Comparison of ENCODE assay signal across 29 cellular contexts in the genomic region with DNA sequence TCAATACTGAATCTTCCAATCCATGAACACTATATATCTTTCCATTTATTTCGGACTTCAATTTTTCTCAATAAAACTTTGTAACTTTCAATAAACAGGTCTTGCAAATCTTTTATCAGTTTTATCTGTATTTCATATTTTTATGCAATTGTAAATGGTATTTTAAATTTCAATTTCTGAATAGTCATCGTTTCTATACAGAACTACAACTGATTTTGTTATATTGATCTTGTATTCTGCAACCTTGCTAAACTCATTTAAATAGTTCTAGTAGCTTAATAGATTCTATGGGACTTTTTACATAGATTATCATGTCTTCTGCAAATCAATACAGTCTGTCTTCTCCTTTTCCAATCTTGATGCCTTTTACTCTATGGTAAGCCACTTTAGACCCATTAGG.
"Had no signal": no experiment of that assay in that cellular context is flagged by ENCODE, and none has a peak within 500 bp of the region (broad histone marks: within the 10 kb centered on the region; RNA-seq: fewer than 3 reads in every experiment).

No MANE protein-coding gene starts in this region.

- H3K4me1 ChIP-seq: parathyroid adenoma, psoas muscle, uterus had no signal

- H3K27me3 Mint-ChIP-seq: naive B cell; stimulated activated memory B cell treated with anti-CD40 and anti-IgM and Interleukin-4, amounts not matched to agents 10 μg/mL and 1 μg/mL and 100 μg/mL, for 72 hours; stimulated activated naive CD8-positive, alpha-beta T cell treated with anti-CD3 and anti-CD28 coated beads, Interleukin-15, Interleukin-2, amounts not matched to agents 100 ng/mL and 50 ng/mL, for 24 hours had no signal

- H3K9me3 Mint-ChIP-seq: naive B cell; nephron; stimulated activated memory B cell treated with anti-CD40 and anti-IgM and Interleukin-4, amounts not matched to agents 10 μg/mL and 1 μg/mL and 100 μg/mL, for 72 hours; stimulated activated naive CD8-positive, alpha-beta T cell treated with anti-CD3 and anti-CD28 coated beads, Interleukin-15, Interleukin-2, amounts not matched to agents 100 ng/mL and 50 ng/mL, for 24 hours had no signal

- H3K36me3 ChIP-seq: uterus had no signal

- ATAC-seq: left colon; left ventricle myocardium superior; psoas muscle; sciatic nerve; stimulated activated memory B cell treated with anti-CD40 and anti-IgM and Interleukin-4, amounts not matched to agents 10 μg/mL and 1 μg/mL and 100 μg/mL, for 72 hours had no signal

- DNase-seq: cortex of kidney; dorsolateral prefrontal cortex; effector CD8-positive, alpha-beta T cell; esophagus squamous epithelium; foreskin fibroblast; head of caudate nucleus; left colon; left ventricle myocardium superior; mesendoderm; naive B cell; occipital lobe; psoas muscle; retina; spleen; stimulated activated CD4-positive, alpha-beta T cell treated with anti-CD3 and anti-CD28 coated beads, Interleukin-15, amount 100 ng/mL, for 24 hours; stimulated activated CD4-positive, alpha-beta T cell treated with anti-CD3 and anti-CD28 coated beads, Interleukin-1b, Interleukin-23, amount 100 ng/mL, for 48 hours; stimulated activated CD4-positive, alpha-beta T cell treated with anti-CD3 and anti-CD28 coated beads, Interleukin-4, amount 100 ng/mL, for 24 hours; tibial artery; upper lobe of left lung; uterus had no signal

- H3K27ac ChIP-seq: dorsolateral prefrontal cortex, epithelial cell of prostate, esophagus squamous epithelium, hepatocyte, parathyroid adenoma, psoas muscle, spleen, tibial artery, upper lobe of left lung, uterus had no signal

- H3K9me3 ChIP-seq: esophagus squamous epithelium, psoas muscle, spleen, tibial artery, upper lobe of left lung, uterus had no signal

- H3K27me3 ChIP-seq: dorsolateral prefrontal cortex, esophagus squamous epithelium, hepatocyte, spleen, tibial artery, upper lobe of left lung, uterus had no signal

- H3K4me3 ChIP-seq: dorsolateral prefrontal cortex, esophagus squamous epithelium, hepatocyte, lung, psoas muscle, spleen, tibial artery, upper lobe of left lung, uterus had no signal

- FAIRE-seq: endometrium had no signal

- H3K27ac Mint-ChIP-seq: nephron; stimulated activated memory B cell treated with anti-CD40 and anti-IgM and Interleukin-4, amounts not matched to agents 10 μg/mL and 1 μg/mL and 100 μg/mL, for 72 hours; stimulated activated naive CD8-positive, alpha-beta T cell treated with anti-CD3 and anti-CD28 coated beads, Interleukin-15, Interleukin-2, amounts not matched to agents 100 ng/mL and 50 ng/mL, for 24 hours had no signal

- H3K4me3 Mint-ChIP-seq: naive B cell; nephron; stimulated activated memory B cell treated with anti-CD40 and anti-IgM and Interleukin-4, amounts not matched to agents 10 μg/mL and 1 μg/mL and 100 μg/mL, for 72 hours; stimulated activated naive CD8-positive, alpha-beta T cell treated with anti-CD3 and anti-CD28 coated beads, Interleukin-15, Interleukin-2, amounts not matched to agents 100 ng/mL and 50 ng/mL, for 24 hours had no signal
